Comparison of ENCODE assay signal across 18 cellular contexts in genomic region chr2:171939754-171940093, GRCh38. TPM values are rescaled to one million over a fixed set of nuclear protein-coding genes. Genes with fewer than 3 reads are reported as not detected.
DNase-seq lines count a peak whose midpoint lies in the region; ATAC-seq and TF ChIP-seq lines count a peak whose summit lies in the region.
"Had no signal": no experiment of that assay in that cellular context is flagged by ENCODE, and none has a peak within 500 bp of the region (broad histone marks: within the 10 kb centered on the region; RNA-seq: fewer than 3 reads in every experiment).

No MANE protein-coding gene starts in this region.

- TF ChIP-seq CTCF in GM10248 (IDR thresholded peaks at IDR 0.05; ENCODE audit: control extremely low read depth, extremely low read depth, low read depth, missing control alignments), result no peak

- no peak overlapping the region for H3K4me3 Mint-ChIP-seq in natural killer cell treated with Interleukin-12 subunit alpha and Interleukin-12 subunit beta and Interleukin-15 and Interleukin-18, amount 100 ng/mL, for 72 hours
- H3K4me3 Mint-ChIP-seq: CD4-positive, alpha-beta memory T cell had no signal

- H3K27ac Mint-ChIP-seq in natural killer cell treated with Interleukin-12 subunit alpha and Interleukin-12 subunit beta and Interleukin-15 and Interleukin-18, amount 100 ng/mL, for 72 hours, result peak overlapping the region; percentile 43 to 82
- H3K27ac Mint-ChIP-seq: CD4-positive, alpha-beta memory T cell had no signal

- peaks cover 35 to 38% of the 10 kb centered on the region in 2 donors for H3K4me1 Mint-ChIP-seq in natural killer cell treated with Interleukin-12 subunit alpha and Interleukin-12 subunit beta and Interleukin-15 and Interleukin-18, amount 100 ng/mL, for 72 hours (ENCODE audit: low read depth in 2 of 2)

- no peaks in the 10 kb centered on the region for H3K36me3 Mint-ChIP-seq in natural killer cell treated with Interleukin-12 subunit alpha and Interleukin-12 subunit beta and Interleukin-15 and Interleukin-18, amount 100 ng/mL, for 72 hours

- ATAC-seq in natural killer cell treated with Interleukin-12 subunit alpha and Interleukin-12 subunit beta and Interleukin-15 and Interleukin-18, amount 100 ng/mL, for 72 hours, result peak; percentile 62 to 68
- ATAC-seq in HG02884 (IDR thresholded peaks at IDR 0.05; ENCODE audit: unreplicated experiment), result no peak
- ATAC-seq: K562, Panc1 had no signal

- POLR2A ChIA-PET in GM10248 (lab: Yijun Ruan, JAX), result no interaction called here

- no peaks in the 10 kb centered on the region for H3K9me3 Mint-ChIP-seq in natural killer cell treated with Interleukin-12 subunit alpha and Interleukin-12 subunit beta and Interleukin-15 and Interleukin-18, amount 100 ng/mL, for 72 hours
- H3K9me3 Mint-ChIP-seq: CD4-positive, alpha-beta memory T cell had no signal

- DNase-seq in GF-D8 (lab: John Stamatoyannopoulos, UW) (peak; percentile 62), MV-4-11 (lab: John Stamatoyannopoulos, UW) (peak; percentile 77), SIG-M5 treated with dmso at 0.1 percent for 504 hours (lab: John Stamatoyannopoulos, UW; ENCODE audit: unreplicated experiment) (peak; percentile 80), NAMALWA (ENCODE audit: low spot score) (no peak), T-helper 1 cell (no peak), GM10248 (ENCODE audit: extremely low spot score) (no peak)
- DNase-seq in natural killer cell treated with Interleukin-12 subunit alpha and Interleukin-12 subunit beta and Interleukin-15 and Interleukin-18, amount 100 ng/mL, for 72 hours (ENCODE audit: low spot score), result no peak
- DNase-seq: CD4-positive, alpha-beta memory T cell; GM23248; HCEC 1CT; NCI-H1092 treated with DMSO at 0.1 percent for 48 hours; NCI-H2081; NCI-H2171 treated with DMSO at 0.1 percent for 48 hours; NCI-H446; SW 1271 had no signal

- CTCF ChIA-PET in GM10248 (lab: Yijun Ruan, JAX), result interaction anchor here (0.9 to 2.3 kb wide), 6 partner anchors 9 to 43 kb away, joined by 3 to 7 read pairs (median 3); no protein-coding TSS in a partner anchor

- H3K27me3 Mint-ChIP-seq in natural killer cell treated with Interleukin-12 subunit alpha and Interleukin-12 subunit beta and Interleukin-15 and Interleukin-18, amount 100 ng/mL, for 72 hours, result no peaks in the 10 kb centered on the region
- H3K27me3 Mint-ChIP-seq: CD4-positive, alpha-beta memory T cell had no signal

RNA-seq across cellular contexts. Expression of gene HAT1, which starts 17.5 kb away (rescaled TPM):
- total RNA-seq in natural killer cell treated with Interleukin-12 subunit alpha and Interleukin-12 subunit beta and Interleukin-15 and Interleukin-18, amount 100 ng/mL, for 72 hours, result 10 to 100 TPM; 58.4 to 66.8 TPM

RNA-seq across cellular contexts. Expression of gene SLC25A12, which starts 45.7 kb away (rescaled TPM):
- total RNA-seq in natural killer cell treated with Interleukin-12 subunit alpha and Interleukin-12 subunit beta and Interleukin-15 and Interleukin-18, amount 100 ng/mL, for 72 hours, result 10 to 100 TPM; 23.0 to 33.2 TPM

Comparison
In these comparisons a context has a peak if more than half of its experiments do, and no peak if none do; other contexts are left out.
1. DNase-seq: peak in GF-D8 (single experiment), MV-4-11 (single experiment) and SIG-M5 treated with dmso at 0.1 percent for 504 hours (single experiment); none in natural killer cell treated with Interleukin-12 subunit alpha and Interleukin-12 subunit beta and Interleukin-15 and Interleukin-18, amount 100 ng/mL, for 72 hours (single experiment), NAMALWA (single experiment), T-helper 1 cell (0 of 5) and GM10248 (single experiment).